28 cellular contexts compared by ENCODE assay signal in the genomic region with DNA sequence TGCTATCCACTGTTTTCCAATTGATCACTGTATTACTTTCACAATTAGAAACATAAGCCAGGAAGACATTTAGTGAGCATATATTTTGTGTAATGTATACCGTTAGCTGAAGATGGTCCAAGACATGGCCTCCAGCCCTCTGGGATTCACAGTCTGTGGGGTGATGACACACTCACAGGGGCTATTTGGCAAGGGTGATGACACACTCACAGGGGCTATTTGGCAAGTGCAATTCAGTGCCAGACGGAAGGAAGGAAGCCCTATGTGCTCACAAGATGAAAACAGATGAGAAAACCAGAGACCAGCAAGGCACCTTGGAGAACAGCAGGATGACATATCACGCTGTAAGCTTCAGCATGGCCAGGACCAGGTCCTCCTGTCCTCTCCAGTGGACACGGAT.
"Had no signal": no experiment of that assay in that cellular context is flagged by ENCODE, and none has a peak within 500 bp of the region (broad histone marks: within the 10 kb centered on the region; RNA-seq: fewer than 3 reads in every experiment).

No MANE protein-coding gene starts in this region.

- ATAC-seq: activated CD4-positive, CD25-positive, alpha-beta regulatory T cell treated with anti-CD3 and anti-CD28 coated beads, Interleukin-2, amount 50 U/mL, for 24 hours; activated CD8-positive, alpha-beta T cell treated with anti-CD3 and anti-CD28 coated beads for 36 hours; activated T-cell treated with anti-CD3 and anti-CD28 coated beads, Interleukin-2, amount 50 U/mL, for 4 hours; activated T-helper 17 cell treated with anti-CD3 and anti-CD28 coated beads, Interleukin-2, amount 50 U/mL, for 72 hours; heart left ventricle; T-helper 17 cell had no signal

- H3K36me3 ChIP-seq: brain microvascular endothelial cell, esophagus squamous epithelium, heart left ventricle, WERI-Rb-1 had no signal

- H3K27me3 ChIP-seq: brain microvascular endothelial cell had no signal

- H3K4me3 ChIP-seq: esophagus squamous epithelium, heart left ventricle had no signal

- DNase-seq: activated B cell treated with CpG ODN at 0.5 μM for 24 hours; activated CD4-positive, alpha-beta T cell treated with anti-CD3 and anti-CD28 coated beads for 48 hours; activated CD4-positive, alpha-beta T cell treated with anti-CD3 and anti-CD28 coated beads, Interleukin-2, amount 50 U/mL, for 1 hour; activated CD4-positive, alpha-beta T cell treated with anti-CD3 and anti-CD28 coated beads, Interleukin-2, amount 50 U/mL, for 48 hours; activated CD8-positive, alpha-beta memory T cell treated with anti-CD3 and anti-CD28 coated beads for 24 hours; activated effector memory CD4-positive, alpha-beta T cell treated with Interleukin-2 at 50 U/mL for 16 hours; activated gamma-delta T cell treated with Interleukin-2 at 50 U/mL for 16 hours; activated naive CD4-positive, alpha-beta T cell treated with anti-CD3 and anti-CD28 coated beads, Interleukin-2, amount 50 U/mL, for 16 hours; activated naive CD4-positive, alpha-beta T cell treated with Interleukin-2 at 50 U/mL for 16 hours; activated T-cell treated with anti-CD3 and anti-CD28 coated beads, Interleukin-2, amount 50 U/mL, for 4 hours; amniotic stem cell; anterior cingulate cortex; brain microvascular endothelial cell; caudate nucleus; cortex of kidney; dermis blood vessel endothelial cell; effector CD4-positive, alpha-beta T cell; esophagus squamous epithelium; foreskin fibroblast; glutamatergic neuron; heart left ventricle; T-helper 17 cell; T1000; WERI-Rb-1 had no signal

- H3K9me3 ChIP-seq: esophagus squamous epithelium, heart left ventricle had no signal

- H3K27ac ChIP-seq: brain microvascular endothelial cell, epithelial cell of prostate, esophagus squamous epithelium, heart left ventricle, WERI-Rb-1 had no signal

- H3K4me1 ChIP-seq: esophagus squamous epithelium, heart left ventricle had no signal
